In genomic region chr12:124109760-124110159, GRCh38 we compare ENCODE assay signal across 11 cellular contexts.
A peak's percentile ranks its signal among the peaks of the same experiment; 100 is the strongest.
DNase-seq lines count a peak whose midpoint lies in the region; ATAC-seq, FAIRE-seq and TF ChIP-seq lines count a peak whose summit lies in the region.
"Had no signal": no experiment of that assay in that cellular context is flagged by ENCODE, and none has a peak within 500 bp of the region (broad histone marks: within the 10 kb centered on the region; RNA-seq: fewer than 3 reads in every experiment).

No MANE protein-coding gene starts in this region.

- BruUV-seq in HepG2 (replicated peaks; lab: Mats Ljungman, UMichigan), result no TSS peak

- H3K4me1 ChIP-seq in HepG2 (ENCODE audit: insufficient read depth, low read length) (peaks cover 5% of the 10 kb centered on the region; the same call in 1 of the 2 replicates), right lobe of liver (no peaks in the 10 kb centered on the region), testis (no peaks in the 10 kb centered on the region)

- ATAC-seq in HepG2 (no peak), right lobe of liver (no peak), GM19397 (IDR thresholded peaks at IDR 0.05; ENCODE audit: unreplicated experiment) (no peak), GM21619 (IDR thresholded peaks at IDR 0.05; ENCODE audit: unreplicated experiment) (no peak)

- H3K79me2 ChIP-seq in HepG2 (ENCODE audit: insufficient read depth, low read length), result no peaks in the 10 kb centered on the region

- H3K9ac ChIP-seq in HepG2 (ENCODE audit: insufficient read depth, low read depth, low read length), result no peak overlapping the region

- H4K20me1 ChIP-seq in HepG2 (ENCODE audit: insufficient read depth, low read length), result no peaks in the 10 kb centered on the region

- no peak for TF ChIP-seq RAD21 in HepG2 (CRISPR knock-in tag; IDR thresholded peaks at IDR 0.05)

- TF ChIP-seq EP300 in HepG2 (IDR thresholded peaks at IDR 0.05; ENCODE audit: low read depth in 2 of 2, low read length in 2 of 2) (no peak), HepG2 (CRISPR knock-in tag; IDR thresholded peaks at IDR 0.05; ENCODE audit: borderline replicate concordance) (no peak)

- peaks cover 0 to 6% of the 10 kb centered on the region in 2 experiments; a peak in 1 of 5 replicates for H3K27me3 ChIP-seq in HepG2 (ENCODE audit: control insufficient read depth in 1 of 2, insufficient read depth in 2 of 2, low read length in 2 of 2)
- H3K27me3 ChIP-seq in right lobe of liver, result no peaks in the 10 kb centered on the region
- H3K27me3 ChIP-seq in testis, result no peaks in the 10 kb centered on the region

- no peak for FAIRE-seq in HepG2 (lab: Jason Lieb, UNC)
- FAIRE-seq: G401.6, kidney had no signal

- no peak for TF ChIP-seq POLR2A in HepG2 (IDR thresholded peaks at IDR 0.05; ENCODE audit: insufficient read depth in 1 of 2, low read depth in 2 of 2, low read length in 2 of 2)
- TF ChIP-seq POLR2A in right lobe of liver (IDR thresholded peaks at IDR 0.05), result no peak
- no peak for TF ChIP-seq POLR2A in testis (IDR thresholded peaks at IDR 0.05)

- H3K9me3 ChIP-seq in HepG2 (ENCODE audit: low read length) (no peaks in the 10 kb centered on the region), right lobe of liver (no peaks in the 10 kb centered on the region), testis (no peaks in the 10 kb centered on the region)

- CTCF ChIA-PET in HepG2 (lab: Yijun Ruan, JAX; ENCODE audit: low intra/inter-chr PET ratio, low total read pairs), result no interaction called here

- POLR2A ChIA-PET in HepG2 (lab: Yijun Ruan, JAX), result no interaction called here

- H3K4me3 ChIP-seq in HepG2 (replicated peaks in 1 of 3; ENCODE audit: insufficient read depth in 1 of 3, low read depth in 2 of 3, low read length in 3 of 3), result no peak overlapping the region
- H3K4me3 ChIP-seq in right lobe of liver, result no peak overlapping the region
- H3K4me3 ChIP-seq in testis, result no peak overlapping the region

- H3K27ac ChIP-seq in HepG2 (ENCODE audit: extremely low read length, insufficient read depth, low read length), result no peak overlapping the region
- H3K27ac ChIP-seq in right lobe of liver, result no peak overlapping the region
- H3K27ac ChIP-seq in testis, result no peak overlapping the region

- DNase-seq in HepG2 (ENCODE audit: low spot score) (no peak), right lobe of liver (no peak), MV-4-11 (lab: John Stamatoyannopoulos, UW) (peak; percentile 73), astrocyte of the hippocampus (ENCODE audit: low read depth, low spot score) (peak; percentile 13), testis (peak; percentile 69), NCI-H1105 treated with DMSO at 0.1 percent for 48 hours (lab: John Stamatoyannopoulos, UW) (no peak)
- DNase-seq: kidney; stimulated activated CD4-positive, alpha-beta T cell treated with anti-CD3 and anti-CD28 coated beads, Interleukin-12 subunit alpha, Interleukin-12 subunit beta, amount 100 ng/mL, for 4 hours had no signal

- 45% methylated on average over 3 of the region's 3 CpGs for whole genome bisulfite sequencing in HepG2 (ENCODE audit: low lambda C conversion rate)
- WGBS in right lobe of liver (ENCODE audit: insufficient coverage, low coverage, low lambda C conversion rate, missing lambda C conversion rate), result 46% methylated on average over 3 of the region's 3 CpGs
- 59 to 69% methylated on average over 3 of the region's 3 CpGs for WGBS in testis, 2 donors

- intact Hi-C loops in HepG2 (cut with micrococcal nuclease; ENCODE audit: unreplicated experiment) (no loop called here), right lobe of liver (cut with DNase I) (no loop called here), testis (cut with DNase I; ENCODE audit: low total_unique reads) (no loop called here)

- in situ Hi-C loops in HepG2 (cut with HindIII; ENCODE audit: extremely low pct_ligation_motif_present, low pct_unique_long_range_greater_than_20kb), result no loop called here

- no peak overlapping the region for H2AFZ ChIP-seq in HepG2 (ENCODE audit: low read length)

- TF ChIP-seq CTCF in HepG2 (CRISPR knock-in tag; IDR thresholded peaks at IDR 0.05) (no peak), right lobe of liver (IDR thresholded peaks at IDR 0.05) (no peak), testis (IDR thresholded peaks at IDR 0.05) (no peak)

- H3K4me2 ChIP-seq in HepG2 (ENCODE audit: low read depth, low read length), result no peak overlapping the region

- no peaks in the 10 kb centered on the region for H3K36me3 ChIP-seq in HepG2 (replicated peaks in 1 of 2; ENCODE audit: control insufficient read depth in 1 of 2, insufficient read depth in 2 of 2, low read length in 2 of 2)
- no peaks in the 10 kb centered on the region for H3K36me3 ChIP-seq in right lobe of liver
- H3K36me3 ChIP-seq in testis (ENCODE audit: low read depth, missing control alignments), result no peaks in the 10 kb centered on the region

TF ChIP-seq in HepG2, 621 proteins besides CTCF, POLR2A, EP300 and RAD21 (continues in another document):
- TF ChIP-seq RFXAP (CRISPR knock-in tag; IDR thresholded peaks at IDR 0.05; ENCODE audit: borderline replicate concordance) (no peak), USF2 (IDR thresholded peaks at IDR 0.05; ENCODE audit: low read depth, low read length) (peak; percentile 62; the same call in 1 of the 2 replicates), USF2 (CRISPR knock-in tag; IDR thresholded peaks at IDR 0.05; ENCODE audit: borderline replicate concordance) (peak; percentile 82; the same call in 1 of the 2 replicates), NFYC (CRISPR knock-in tag; IDR thresholded peaks at IDR 0.05) (peak; percentile 88), HCFC1 (IDR thresholded peaks at IDR 0.05; ENCODE audit: low read depth, low read length) (peak; percentile 59; the same call in 1 of the 2 replicates), SIX4 (CRISPR knock-in tag; IDR thresholded peaks at IDR 0.05) (no peak), BORCS8-MEF2B (CRISPR knock-in tag; IDR thresholded peaks at IDR 0.05) (no peak), SUZ12 (IDR thresholded peaks at IDR 0.05; ENCODE audit: low read depth, low read length) (peak; percentile 24; the same call in 1 of the 2 replicates), ZNF674 (CRISPR knock-in tag; IDR thresholded peaks at IDR 0.05; ENCODE audit: low read depth) (no peak), THAP11 (CRISPR knock-in tag; IDR thresholded peaks at IDR 0.05) (peak; percentile 97)
- TF ChIP-seq, protein P1, sequence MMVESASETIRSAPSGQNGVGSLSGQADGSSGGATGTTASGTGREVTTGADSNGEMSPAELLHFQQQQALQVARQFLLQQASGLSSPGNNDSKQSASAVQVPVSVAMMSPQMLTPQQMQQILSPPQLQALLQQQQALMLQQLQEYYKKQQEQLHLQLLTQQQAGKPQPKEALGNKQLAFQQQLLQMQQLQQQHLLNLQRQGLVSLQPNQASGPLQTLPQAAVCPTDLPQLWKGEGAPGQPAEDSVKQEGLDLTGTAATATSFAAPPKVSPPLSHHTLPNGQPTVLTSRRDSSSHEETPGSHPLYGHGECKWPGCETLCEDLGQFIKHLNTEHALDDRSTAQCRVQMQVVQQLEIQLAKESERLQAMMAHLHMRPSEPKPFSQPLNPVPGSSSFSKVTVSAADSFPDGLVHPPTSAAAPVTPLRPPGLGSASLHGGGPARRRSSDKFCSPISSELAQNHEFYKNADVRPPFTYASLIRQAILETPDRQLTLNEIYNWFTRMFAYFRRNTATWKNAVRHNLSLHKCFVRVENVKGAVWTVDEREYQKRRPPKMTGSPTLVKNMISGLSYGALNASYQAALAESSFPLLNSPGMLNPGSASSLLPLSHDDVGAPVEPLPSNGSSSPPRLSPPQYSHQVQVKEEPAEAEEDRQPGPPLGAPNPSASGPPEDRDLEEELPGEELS (CRISPR knock-in tag; IDR thresholded peaks at IDR 0.05), result no peak
- TF ChIP-seq, protein P2, sequence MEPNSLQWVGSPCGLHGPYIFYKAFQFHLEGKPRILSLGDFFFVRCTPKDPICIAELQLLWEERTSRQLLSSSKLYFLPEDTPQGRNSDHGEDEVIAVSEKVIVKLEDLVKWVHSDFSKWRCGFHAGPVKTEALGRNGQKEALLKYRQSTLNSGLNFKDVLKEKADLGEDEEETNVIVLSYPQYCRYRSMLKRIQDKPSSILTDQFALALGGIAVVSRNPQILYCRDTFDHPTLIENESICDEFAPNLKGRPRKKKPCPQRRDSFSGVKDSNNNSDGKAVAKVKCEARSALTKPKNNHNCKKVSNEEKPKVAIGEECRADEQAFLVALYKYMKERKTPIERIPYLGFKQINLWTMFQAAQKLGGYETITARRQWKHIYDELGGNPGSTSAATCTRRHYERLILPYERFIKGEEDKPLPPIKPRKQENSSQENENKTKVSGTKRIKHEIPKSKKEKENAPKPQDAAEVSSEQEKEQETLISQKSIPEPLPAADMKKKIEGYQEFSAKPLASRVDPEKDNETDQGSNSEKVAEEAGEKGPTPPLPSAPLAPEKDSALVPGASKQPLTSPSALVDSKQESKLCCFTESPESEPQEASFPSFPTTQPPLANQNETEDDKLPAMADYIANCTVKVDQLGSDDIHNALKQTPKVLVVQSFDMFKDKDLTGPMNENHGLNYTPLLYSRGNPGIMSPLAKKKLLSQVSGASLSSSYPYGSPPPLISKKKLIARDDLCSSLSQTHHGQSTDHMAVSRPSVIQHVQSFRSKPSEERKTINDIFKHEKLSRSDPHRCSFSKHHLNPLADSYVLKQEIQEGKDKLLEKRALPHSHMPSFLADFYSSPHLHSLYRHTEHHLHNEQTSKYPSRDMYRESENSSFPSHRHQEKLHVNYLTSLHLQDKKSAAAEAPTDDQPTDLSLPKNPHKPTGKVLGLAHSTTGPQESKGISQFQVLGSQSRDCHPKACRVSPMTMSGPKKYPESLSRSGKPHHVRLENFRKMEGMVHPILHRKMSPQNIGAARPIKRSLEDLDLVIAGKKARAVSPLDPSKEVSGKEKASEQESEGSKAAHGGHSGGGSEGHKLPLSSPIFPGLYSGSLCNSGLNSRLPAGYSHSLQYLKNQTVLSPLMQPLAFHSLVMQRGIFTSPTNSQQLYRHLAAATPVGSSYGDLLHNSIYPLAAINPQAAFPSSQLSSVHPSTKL (CRISPR knock-in tag; IDR thresholded peaks at IDR 0.05), result no peak

Comparison
In these comparisons a context has a peak if more than half of its experiments do, and no peak if none do; other contexts are left out.
1. DNase-seq: peak in MV-4-11 (single experiment), astrocyte of the hippocampus (single experiment) and testis (single experiment); none in HepG2 (single experiment), right lobe of liver (0 of 3) and NCI-H1105 treated with DMSO at 0.1 percent for 48 hours (single experiment).